ENCODE assay signal across 1 cellular context in the genomic region with DNA sequence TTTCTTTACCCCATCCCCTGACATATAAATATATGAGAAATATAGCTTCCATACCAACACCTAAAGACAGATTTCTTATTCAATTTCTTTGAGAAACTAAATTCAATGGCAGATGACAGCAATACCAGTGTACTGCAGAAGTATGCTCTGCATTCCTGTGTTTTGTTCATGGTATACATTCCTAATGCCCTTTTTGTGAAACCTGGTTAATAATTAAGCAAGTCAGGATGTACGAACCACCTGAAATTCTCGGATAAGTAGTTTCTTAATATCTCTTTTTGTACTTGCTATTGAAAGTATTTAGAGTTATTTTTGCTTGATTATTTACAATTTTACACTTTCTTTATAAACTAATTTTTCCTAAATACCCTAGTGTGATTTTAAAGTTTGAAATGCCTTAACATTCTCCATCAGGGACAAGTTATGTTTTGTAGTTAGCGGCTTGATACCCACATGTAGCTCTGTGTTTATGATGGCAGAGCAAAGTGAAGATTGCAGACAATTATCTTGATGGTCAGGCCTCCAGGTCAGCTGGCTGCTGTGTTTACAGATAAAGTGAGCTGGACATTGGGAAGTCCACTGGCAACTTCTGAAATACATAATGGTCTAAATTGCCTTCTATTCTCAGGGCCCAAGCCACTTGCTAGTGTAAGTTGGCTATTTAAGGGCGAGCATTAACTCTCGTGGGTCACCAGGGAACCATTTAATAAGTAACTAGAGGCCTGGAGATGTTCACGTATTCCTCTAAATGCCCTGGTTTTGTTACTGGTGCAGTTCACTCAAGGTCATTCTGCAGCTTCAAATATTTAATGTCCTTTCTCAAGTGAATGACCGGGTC.
A peak's percentile ranks its signal among the peaks of the same experiment; 100 is the strongest.
TF ChIP-seq lines count a peak whose summit lies in the region.

No MANE protein-coding gene starts in this region.

TF ChIP-seq in HepG2, 621 proteins besides CTCF, POLR2A, EP300 and RAD21 (continued from another document):
- TF ChIP-seq, protein P1, sequence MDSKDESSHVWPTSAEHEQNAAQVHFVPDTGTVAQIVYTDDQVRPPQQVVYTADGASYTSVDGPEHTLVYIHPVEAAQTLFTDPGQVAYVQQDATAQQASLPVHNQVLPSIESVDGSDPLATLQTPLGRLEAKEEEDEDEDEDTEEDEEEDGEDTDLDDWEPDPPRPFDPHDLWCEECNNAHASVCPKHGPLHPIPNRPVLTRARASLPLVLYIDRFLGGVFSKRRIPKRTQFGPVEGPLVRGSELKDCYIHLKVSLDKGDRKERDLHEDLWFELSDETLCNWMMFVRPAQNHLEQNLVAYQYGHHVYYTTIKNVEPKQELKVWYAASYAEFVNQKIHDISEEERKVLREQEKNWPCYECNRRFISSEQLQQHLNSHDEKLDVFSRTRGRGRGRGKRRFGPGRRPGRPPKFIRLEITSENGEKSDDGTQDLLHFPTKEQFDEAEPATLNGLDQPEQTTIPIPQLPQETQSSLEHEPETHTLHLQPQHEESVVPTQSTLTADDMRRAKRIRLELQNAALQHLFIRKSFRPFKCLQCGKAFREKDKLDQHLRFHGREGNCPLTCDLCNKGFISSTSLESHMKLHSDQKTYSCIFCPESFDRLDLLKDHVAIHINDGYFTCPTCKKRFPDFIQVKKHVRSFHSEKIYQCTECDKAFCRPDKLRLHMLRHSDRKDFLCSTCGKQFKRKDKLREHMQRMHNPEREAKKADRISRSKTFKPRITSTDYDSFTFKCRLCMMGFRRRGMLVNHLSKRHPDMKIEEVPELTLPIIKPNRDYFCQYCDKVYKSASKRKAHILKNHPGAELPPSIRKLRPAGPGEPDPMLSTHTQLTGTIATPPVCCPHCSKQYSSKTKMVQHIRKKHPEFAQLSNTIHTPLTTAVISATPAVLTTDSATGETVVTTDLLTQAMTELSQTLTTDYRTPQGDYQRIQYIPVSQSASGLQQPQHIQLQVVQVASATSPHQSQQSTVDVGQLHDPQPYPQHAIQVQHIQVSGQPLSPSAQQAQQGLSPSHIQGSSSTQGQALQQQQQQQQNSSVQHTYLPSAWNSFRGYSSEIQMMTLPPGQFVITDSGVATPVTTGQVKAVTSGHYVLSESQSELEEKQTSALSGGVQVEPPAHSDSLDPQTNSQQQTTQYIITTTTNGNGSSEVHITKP (CRISPR knock-in tag; IDR thresholded peaks at IDR 0.05; ENCODE audit: low read depth), result peak; percentile 56; the same call in 1 of the 2 replicates
- TF ChIP-seq YEATS4 (CRISPR knock-in tag; IDR thresholded peaks at IDR 0.05; ENCODE audit: borderline replicate concordance) (peak; percentile 71; the same call in 1 of the 2 replicates), RNF2 (conservative IDR thresholded peaks at IDR 0.05; ENCODE audit: low read depth) (no peak), MAFG (CRISPR knock-in tag; IDR thresholded peaks at IDR 0.05) (no peak), ZNF331 (CRISPR knock-in tag; IDR thresholded peaks at IDR 0.05) (peak; percentile 82), PHF20 (CRISPR knock-in tag; IDR thresholded peaks at IDR 0.05) (no peak), KMT2A (CRISPR knock-in tag; IDR thresholded peaks at IDR 0.05) (peak; percentile 64), POLR2G (IDR thresholded peaks at IDR 0.05; ENCODE audit: low read depth, low read length) (0 out of 2 replicates have a peak, but pooled peaks have one; percentile 45), ZBTB49 (CRISPR knock-in tag; IDR thresholded peaks at IDR 0.05; ENCODE audit: borderline replicate concordance) (no peak), FOXA3 (CRISPR knock-in tag; IDR thresholded peaks at IDR 0.05) (peak; percentile 78), NFIB (CRISPR knock-in tag; IDR thresholded peaks at IDR 0.05; ENCODE audit: borderline replicate concordance) (no peak), KDM4B (CRISPR knock-in tag; IDR thresholded peaks at IDR 0.05) (0 out of 2 replicates have a peak, but pooled peaks have one; percentile 36)
- TF ChIP-seq, protein P2, sequence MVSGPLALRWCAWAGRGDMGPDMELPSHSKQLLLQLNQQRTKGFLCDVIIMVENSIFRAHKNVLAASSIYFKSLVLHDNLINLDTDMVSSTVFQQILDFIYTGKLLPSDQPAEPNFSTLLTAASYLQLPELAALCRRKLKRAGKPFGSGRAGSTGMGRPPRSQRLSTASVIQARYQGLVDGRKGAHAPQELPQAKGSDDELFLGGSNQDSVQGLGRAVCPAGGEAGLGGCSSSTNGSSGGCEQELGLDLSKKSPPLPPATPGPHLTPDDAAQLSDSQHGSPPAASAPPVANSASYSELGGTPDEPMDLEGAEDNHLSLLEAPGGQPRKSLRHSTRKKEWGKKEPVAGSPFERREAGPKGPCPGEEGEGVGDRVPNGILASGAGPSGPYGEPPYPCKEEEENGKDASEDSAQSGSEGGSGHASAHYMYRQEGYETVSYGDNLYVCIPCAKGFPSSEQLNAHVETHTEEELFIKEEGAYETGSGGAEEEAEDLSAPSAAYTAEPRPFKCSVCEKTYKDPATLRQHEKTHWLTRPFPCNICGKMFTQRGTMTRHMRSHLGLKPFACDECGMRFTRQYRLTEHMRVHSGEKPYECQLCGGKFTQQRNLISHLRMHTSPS (CRISPR knock-in tag; IDR thresholded peaks at IDR 0.05; ENCODE audit: low read depth), result 0 out of 2 replicates have a peak, but pooled peaks have one; percentile 38
- TF ChIP-seq, protein P3, sequence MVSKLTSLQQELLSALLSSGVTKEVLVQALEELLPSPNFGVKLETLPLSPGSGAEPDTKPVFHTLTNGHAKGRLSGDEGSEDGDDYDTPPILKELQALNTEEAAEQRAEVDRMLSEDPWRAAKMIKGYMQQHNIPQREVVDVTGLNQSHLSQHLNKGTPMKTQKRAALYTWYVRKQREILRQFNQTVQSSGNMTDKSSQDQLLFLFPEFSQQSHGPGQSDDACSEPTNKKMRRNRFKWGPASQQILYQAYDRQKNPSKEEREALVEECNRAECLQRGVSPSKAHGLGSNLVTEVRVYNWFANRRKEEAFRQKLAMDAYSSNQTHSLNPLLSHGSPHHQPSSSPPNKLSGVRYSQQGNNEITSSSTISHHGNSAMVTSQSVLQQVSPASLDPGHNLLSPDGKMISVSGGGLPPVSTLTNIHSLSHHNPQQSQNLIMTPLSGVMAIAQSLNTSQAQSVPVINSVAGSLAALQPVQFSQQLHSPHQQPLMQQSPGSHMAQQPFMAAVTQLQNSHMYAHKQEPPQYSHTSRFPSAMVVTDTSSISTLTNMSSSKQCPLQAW (CRISPR knock-in tag; IDR thresholded peaks at IDR 0.05), result peak; percentile 92
- TF ChIP-seq, protein P4, sequence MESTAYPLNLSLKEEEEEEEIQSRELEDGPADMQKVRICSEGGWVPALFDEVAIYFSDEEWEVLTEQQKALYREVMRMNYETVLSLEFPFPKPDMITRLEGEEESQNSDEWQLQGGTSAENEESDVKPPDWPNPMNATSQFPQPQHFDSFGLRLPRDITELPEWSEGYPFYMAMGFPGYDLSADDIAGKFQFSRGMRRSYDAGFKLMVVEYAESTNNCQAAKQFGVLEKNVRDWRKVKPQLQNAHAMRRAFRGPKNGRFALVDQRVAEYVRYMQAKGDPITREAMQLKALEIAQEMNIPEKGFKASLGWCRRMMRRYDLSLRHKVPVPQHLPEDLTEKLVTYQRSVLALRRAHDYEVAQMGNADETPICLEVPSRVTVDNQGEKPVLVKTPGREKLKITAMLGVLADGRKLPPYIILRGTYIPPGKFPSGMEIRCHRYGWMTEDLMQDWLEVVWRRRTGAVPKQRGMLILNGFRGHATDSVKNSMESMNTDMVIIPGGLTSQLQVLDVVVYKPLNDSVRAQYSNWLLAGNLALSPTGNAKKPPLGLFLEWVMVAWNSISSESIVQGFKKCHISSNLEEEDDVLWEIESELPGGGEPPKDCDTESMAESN (CRISPR knock-in tag; conservative IDR thresholded peaks at IDR 0.05), result 0 out of 2 replicates have a peak, but pooled peaks have one; percentile 0
